In the genomic region with DNA sequence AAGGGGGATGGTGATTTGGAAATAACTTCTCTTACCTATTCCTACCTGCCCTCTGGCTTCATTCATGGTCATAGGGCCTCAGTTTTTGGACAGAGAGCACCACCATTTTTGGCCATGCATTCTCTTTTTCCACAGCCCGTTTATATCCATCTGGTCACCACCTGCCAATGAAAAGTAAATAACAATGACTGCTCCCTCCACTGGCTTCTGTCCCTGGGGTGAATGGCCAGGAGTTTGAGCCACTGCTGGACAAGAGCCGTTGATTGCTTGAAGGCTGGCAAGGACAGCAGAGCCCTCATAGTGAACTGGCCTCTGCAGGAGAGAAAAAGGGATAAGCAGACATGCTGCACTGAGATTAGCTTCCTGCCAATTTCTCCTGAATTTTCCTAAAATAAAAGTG, we compare ENCODE assay signal across 13 cellular contexts.
"Had no signal": no experiment of that assay in that cellular context is flagged by ENCODE, and none has a peak within 500 bp of the region (broad histone marks: within the 10 kb centered on the region; RNA-seq: fewer than 3 reads in every experiment).

No MANE protein-coding gene starts in this region.

- DNase-seq: activated B cell treated with CpG ODN at 0.5 μM for 24 hours; activated CD4-positive, alpha-beta T cell treated with anti-CD3 and anti-CD28 coated beads, Interleukin-2, amount 10 ng/mL, durations not matched to agents 7 days and 5 days; activated CD8-positive, alpha-beta memory T cell treated with anti-CD3 and anti-CD28 coated beads for 24 hours; activated naive CD4-positive, alpha-beta T cell treated with anti-CD3 and anti-CD28 coated beads, Interleukin-2, amount 10 ng/mL, durations not matched to agents 7 days and 5 days; heart left ventricle; left ventricle myocardium inferior; mesendoderm; nephron progenitor cell; stimulated activated CD4-positive, alpha-beta T cell treated with anti-CD3 and anti-CD28 coated beads, Interleukin-4, amount 100 ng/mL, for 1 hour; stimulated activated CD8-positive, alpha-beta memory T cell treated with anti-CD3 and anti-CD28 coated beads, Interleukin-4, amount 100 ng/mL, for 48 hours; stimulated activated naive CD8-positive, alpha-beta T cell treated with anti-CD3 and anti-CD28 coated beads, Interleukin-15, Interleukin-2, amounts not matched to agents 100 U/mL and 50 U/mL, for 24 hours; upper lobe of right lung had no signal

- H3K36me3 ChIP-seq: heart left ventricle, left ventricle myocardium inferior, upper lobe of right lung had no signal

- H3K27ac ChIP-seq: heart left ventricle, left ventricle myocardium inferior, upper lobe of right lung had no signal

- ATAC-seq: activated T-helper 17 cell treated with anti-CD3 and anti-CD28 coated beads, Interleukin-2, amount 50 U/mL, for 72 hours; heart left ventricle; stimulated activated naive CD8-positive, alpha-beta T cell treated with anti-CD3 and anti-CD28 coated beads, Interleukin-15, Interleukin-2, amounts not matched to agents 100 U/mL and 50 U/mL, for 24 hours; upper lobe of right lung had no signal

- H3K4me1 ChIP-seq: left ventricle myocardium inferior, upper lobe of right lung had no signal

- H3K27me3 ChIP-seq: heart left ventricle, upper lobe of right lung had no signal

- H3K4me3 ChIP-seq: heart left ventricle, left ventricle myocardium inferior, upper lobe of right lung had no signal

- H3K9me3 ChIP-seq: left ventricle myocardium inferior, upper lobe of right lung had no signal
